Comparison of ENCODE assay signal across 1 cellular context in the genomic region with DNA sequence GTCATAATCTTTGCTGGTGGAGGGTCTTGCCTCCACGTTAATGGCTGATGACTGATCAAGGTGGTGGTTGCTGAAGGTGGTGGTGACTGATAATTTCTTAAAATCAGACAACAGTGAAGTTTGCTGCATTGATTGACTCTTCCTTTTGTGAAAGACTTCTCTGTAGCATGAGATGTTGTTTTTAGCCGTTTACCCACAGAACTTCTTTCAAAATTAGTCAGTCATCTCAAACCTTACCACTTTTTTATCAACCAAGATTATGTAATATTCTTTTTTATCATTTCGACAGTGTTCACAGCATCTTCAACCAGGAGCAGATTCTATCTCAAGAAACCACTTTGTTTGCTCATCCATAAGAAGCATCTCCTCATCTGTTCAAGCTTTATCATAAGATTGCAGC.
TF ChIP-seq lines count a peak whose summit lies in the region.

No MANE protein-coding gene starts in this region.

TF ChIP-seq in GM12878, 131 proteins besides CTCF, POLR2A, EP300 and RAD21:
- TF ChIP-seq CREM (IDR thresholded peaks at IDR 0.05; ENCODE audit: low read depth) = peak; percentile 31; the same call in 1 of the 2 replicates
- no peak for TF ChIP-seq POU2F2 (IDR thresholded peaks at IDR 0.05; ENCODE audit: borderline replicate concordance, low read depth, low read length)
- peak; percentile 50; the same call in 1 of the 2 replicates for TF ChIP-seq IRF4 (IDR thresholded peaks at IDR 0.05; ENCODE audit: low read depth, low read length)
- TF ChIP-seq BCL11A (IDR thresholded peaks at IDR 0.05; ENCODE audit: low read depth, low read length) = 0 out of 2 replicates have a peak, but pooled peaks have one; percentile 49
- peak; percentile 69; the same call in 1 of the 2 replicates for TF ChIP-seq CBFB (IDR thresholded peaks at IDR 0.05; ENCODE audit: low read depth)
- TF ChIP-seq, protein P1, sequence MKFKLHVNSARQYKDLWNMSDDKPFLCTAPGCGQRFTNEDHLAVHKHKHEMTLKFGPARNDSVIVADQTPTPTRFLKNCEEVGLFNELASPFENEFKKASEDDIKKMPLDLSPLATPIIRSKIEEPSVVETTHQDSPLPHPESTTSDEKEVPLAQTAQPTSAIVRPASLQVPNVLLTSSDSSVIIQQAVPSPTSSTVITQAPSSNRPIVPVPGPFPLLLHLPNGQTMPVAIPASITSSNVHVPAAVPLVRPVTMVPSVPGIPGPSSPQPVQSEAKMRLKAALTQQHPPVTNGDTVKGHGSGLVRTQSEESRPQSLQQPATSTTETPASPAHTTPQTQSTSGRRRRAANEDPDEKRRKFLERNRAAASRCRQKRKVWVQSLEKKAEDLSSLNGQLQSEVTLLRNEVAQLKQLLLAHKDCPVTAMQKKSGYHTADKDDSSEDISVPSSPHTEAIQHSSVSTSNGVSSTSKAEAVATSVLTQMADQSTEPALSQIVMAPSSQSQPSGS (IDR thresholded peaks at IDR 0.05; ENCODE audit: low read length) = 0 out of 2 replicates have a peak, but pooled peaks have one; percentile 32
- peak; percentile 42; the same call in 1 of the 2 replicates for TF ChIP-seq ATF7 (IDR thresholded peaks at IDR 0.05; ENCODE audit: low read depth)
- TF ChIP-seq MTA3 (IDR thresholded peaks at IDR 0.05; ENCODE audit: borderline replicate concordance, low read length) = 0 out of 2 replicates have a peak, but pooled peaks have one; percentile 58
- TF ChIP-seq RUNX3 (IDR thresholded peaks at IDR 0.05; ENCODE audit: low read length) = peak; percentile 96
- TF ChIP-seq, protein P2, sequence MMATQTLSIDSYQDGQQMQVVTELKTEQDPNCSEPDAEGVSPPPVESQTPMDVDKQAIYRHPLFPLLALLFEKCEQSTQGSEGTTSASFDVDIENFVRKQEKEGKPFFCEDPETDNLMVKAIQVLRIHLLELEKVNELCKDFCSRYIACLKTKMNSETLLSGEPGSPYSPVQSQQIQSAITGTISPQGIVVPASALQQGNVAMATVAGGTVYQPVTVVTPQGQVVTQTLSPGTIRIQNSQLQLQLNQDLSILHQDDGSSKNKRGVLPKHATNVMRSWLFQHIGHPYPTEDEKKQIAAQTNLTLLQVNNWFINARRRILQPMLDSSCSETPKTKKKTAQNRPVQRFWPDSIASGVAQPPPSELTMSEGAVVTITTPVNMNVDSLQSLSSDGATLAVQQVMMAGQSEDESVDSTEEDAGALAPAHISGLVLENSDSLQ (IDR thresholded peaks at IDR 0.05) = peak; percentile 88
- peak; percentile 51 for TF ChIP-seq MEF2B (IDR thresholded peaks at IDR 0.05; ENCODE audit: partially characterized antibody, poor library complexity, severe bottlenecking)
- TF ChIP-seq FOXM1 (IDR thresholded peaks at IDR 0.05; ENCODE audit: low read depth, low read length) = 0 out of 2 replicates have a peak, but pooled peaks have one; percentile 55
- TF ChIP-seq NFIC (IDR thresholded peaks at IDR 0.05; ENCODE audit: low read depth, low read length) = peak; percentile 65; the same call in 1 of the 2 replicates
- TF ChIP-seq ZNF274 (IDR thresholded peaks at IDR 0.05; ENCODE audit: insufficient read depth, insufficient read length) = no peak
- TF ChIP-seq MEF2A (IDR thresholded peaks at IDR 0.05; ENCODE audit: insufficient read depth, low read depth, low read length) = peak; percentile 82
- TF ChIP-seq JUND (IDR thresholded peaks at IDR 0.05; ENCODE audit: low read depth, low read length) = peak; percentile 59; the same call in 1 of the 2 replicates
- no peak for TF ChIP-seq POLR2AphosphoS5 (IDR thresholded peaks at IDR 0.05; ENCODE audit: low read length)
- TF ChIP-seq JUNB (IDR thresholded peaks at IDR 0.05) = peak; percentile 94
- TF ChIP-seq MYB (IDR thresholded peaks at IDR 0.05; ENCODE audit: borderline replicate concordance, low read depth, low read length) = no peak
